ENCODE assay signal across 17 cellular contexts in genomic region chr2:62477573-62477972, GRCh38. TPM values are rescaled to one million over a fixed set of nuclear protein-coding genes. Genes with fewer than 3 reads are reported as not detected.
A peak's percentile ranks its signal among the peaks of the same experiment; 100 is the strongest.
DNase-seq lines count a peak whose midpoint lies in the region; ATAC-seq and TF ChIP-seq lines count a peak whose summit lies in the region.
"Had no signal": no experiment of that assay in that cellular context is flagged by ENCODE, and none has a peak within 500 bp of the region (broad histone marks: within the 10 kb centered on the region; RNA-seq: fewer than 3 reads in every experiment).

No MANE protein-coding gene starts in this region.

- H3K27ac ChIP-seq in heart right ventricle (peak overlapping the region; percentile 53 to 89 (median 64)), epithelial cell of prostate (peak overlapping the region; percentile 81), upper lobe of right lung (peak overlapping the region; percentile 56)
- H3K27ac ChIP-seq: SJSA1 had no signal

- peaks cover 20 to 65% (median 59%) of the 10 kb centered on the region in 9 donors for H3K4me1 ChIP-seq in heart right ventricle
- H3K4me1 ChIP-seq in upper lobe of right lung = peaks cover 42% of the 10 kb centered on the region
- H3K4me1 ChIP-seq: A549 had no signal

- H3K9me3 Mint-ChIP-seq in nephron progenitor cell = no peaks in the 10 kb centered on the region
- H3K9me3 Mint-ChIP-seq: brain had no signal

- H3K27ac Mint-ChIP-seq in nephron progenitor cell = peak overlapping the region; percentile 58

- H3K27me3 Mint-ChIP-seq in nephron progenitor cell (ENCODE audit: low read depth, poor library complexity) = no peaks in the 10 kb centered on the region

- intact Hi-C loops in heart right ventricle (cut with DNase I) = loop anchor here in 1 of 10 donors (5.0 kb wide), 1 partner anchor 230 kb away; the partner anchor contains the start of gene EHBP1
- intact Hi-C loops in left cardiac atrium (cut with DNase I) = no loop called here
- intact Hi-C loops in upper lobe of right lung (cut with DNase I) = no loop called here

- no peaks in the 10 kb centered on the region for H3K36me3 Mint-ChIP-seq in nephron progenitor cell (ENCODE audit: low read depth)
- H3K36me3 Mint-ChIP-seq: brain had no signal

- 81 to 89% methylated on average over 4 of the region's 4 CpGs for WGBS in heart right ventricle, 2 donors

- in situ Hi-C loops in GM13977 (cut with MboI; ENCODE audit: low pct_unique_long_range_greater_than_20kb, low sequenced_read_pairs, unreplicated experiment) = no loop called here

- TF ChIP-seq CTCF in heart right ventricle (IDR thresholded peaks at IDR 0.05) = no peak
- TF ChIP-seq CTCF in nephron progenitor cell (IDR thresholded peaks at IDR 0.05) = no peak
- no peak for TF ChIP-seq CTCF in upper lobe of right lung (IDR thresholded peaks at IDR 0.05)
- TF ChIP-seq CTCF in GM13977 (IDR thresholded peaks at IDR 0.05; ENCODE audit: extremely low read depth, insufficient read depth, missing control alignments) = no peak

- H3K4me1 Mint-ChIP-seq in nephron progenitor cell = peaks cover 51% of the 10 kb centered on the region

- H3K9me3 ChIP-seq in heart right ventricle (no peaks in the 10 kb centered on the region), upper lobe of right lung (no peaks in the 10 kb centered on the region)
- H3K9me3 ChIP-seq: A549, SJSA1 had no signal

- H3K4me3 ChIP-seq in heart right ventricle (no peak overlapping the region), upper lobe of right lung (no peak overlapping the region)
- H3K4me3 ChIP-seq: A549, SJSA1 had no signal

- H3K4me3 Mint-ChIP-seq in nephron progenitor cell = no peak overlapping the region
- H3K4me3 Mint-ChIP-seq: brain had no signal

- ATAC-seq in heart right ventricle (peak in 1 of 8 donors; percentile 2), left cardiac atrium (no peak), upper lobe of right lung (no peak)

- no peaks in the 10 kb centered on the region for H3K36me3 ChIP-seq in heart right ventricle
- no peaks in the 10 kb centered on the region for H3K36me3 ChIP-seq in upper lobe of right lung
- H3K36me3 ChIP-seq: SJSA1 had no signal

- H3K27me3 ChIP-seq in heart right ventricle (no peaks in the 10 kb centered on the region), upper lobe of right lung (no peaks in the 10 kb centered on the region)
- H3K27me3 ChIP-seq: SJSA1 had no signal

- DNase-seq in heart right ventricle (no peak), left cardiac atrium (no peak), epithelial cell of prostate (ENCODE audit: low read depth, low spot score) (no peak), nephron progenitor cell (no peak), upper lobe of right lung (no peak), GM13977 (ENCODE audit: low spot score) (no peak), NCI-H2227 (lab: John Stamatoyannopoulos, UW; ENCODE audit: unreplicated experiment) (no peak), NCI-H2029 treated with DMSO at 0.1 percent for 48 hours (lab: John Stamatoyannopoulos, UW) (no peak)
- DNase-seq: activated gamma-delta T cell treated with Interleukin-2 at 50 U/mL for 16 hours; effector memory CD4-positive, alpha-beta T cell; NCI-H1048; NCI-H2171 treated with DMSO at 0.1 percent for 48 hours; retina; stimulated activated CD4-positive, alpha-beta T cell treated with anti-CD3 and anti-CD28 coated beads, Interleukin-4, amount 100 ng/mL, for 1 hour had no signal

RNA-seq across cellular contexts. Expression of gene TMEM17, which starts 28.4 kb away (rescaled TPM):
- 1 to 10 TPM; 1.2 to 3.2 (median 2.2) TPM for total RNA-seq in heart right ventricle
- polyA plus RNA-seq in heart right ventricle = under 1 TPM; 0.66 to 0.93 TPM
- 1 to 10 TPM; 1.3 TPM for total RNA-seq in left cardiac atrium
- total RNA-seq in upper lobe of right lung = 2.0 TPM
